In genomic region chr2:24720310-24720709, GRCh38 we compare ENCODE assay signal across 14 cellular contexts.
DNase-seq lines count a peak whose midpoint lies in the region; ATAC-seq and TF ChIP-seq lines count a peak whose summit lies in the region.
"Had no signal": no experiment of that assay in that cellular context is flagged by ENCODE, and none has a peak within 500 bp of the region (broad histone marks: within the 10 kb centered on the region; RNA-seq: fewer than 3 reads in every experiment).

No MANE protein-coding gene starts in this region.

- no peaks in the 10 kb centered on the region for H3K27me3 ChIP-seq in uterus
- no peaks in the 10 kb centered on the region for H3K27me3 ChIP-seq in ascending aorta
- H3K27me3 ChIP-seq in foreskin keratinocyte = no peaks in the 10 kb centered on the region
- H3K27me3 ChIP-seq: esophagus squamous epithelium had no signal

- no peaks in the 10 kb centered on the region for H3K36me3 ChIP-seq in uterus
- H3K36me3 ChIP-seq in ascending aorta = peaks cover 3 to 11% of the 10 kb centered on the region in 2 donors

- no peak overlapping the region for H3K4me3 ChIP-seq in uterus
- H3K4me3 ChIP-seq in ascending aorta = no peak overlapping the region
- H3K4me3 ChIP-seq: A549, esophagus squamous epithelium had no signal

- H3K36me3 Mint-ChIP-seq in natural killer cell = no peaks in the 10 kb centered on the region
- H3K36me3 Mint-ChIP-seq in natural killer cell treated with Interleukin-12 subunit alpha and Interleukin-12 subunit beta and Interleukin-15 and Interleukin-18, amount 100 ng/mL, for 72 hours = peaks cover 21% of the 10 kb centered on the region
- H3K36me3 Mint-ChIP-seq: WTC11 had no signal

- no peak for DNase-seq in natural killer cell
- DNase-seq in natural killer cell treated with Interleukin-12 subunit alpha and Interleukin-12 subunit beta and Interleukin-15 and Interleukin-18, amount 100 ng/mL, for 72 hours (ENCODE audit: low spot score) = no peak
- no peak for DNase-seq in NCI-H226
- no peak for DNase-seq in uterus
- DNase-seq in ascending aorta (ENCODE audit: low spot score in 2 of 2) = no peak
- DNase-seq in foreskin keratinocyte = no peak
- DNase-seq: activated T-cell treated with anti-CD3 and anti-CD28 coated beads, Interleukin-2, amount 50 U/mL, for 4 hours; esophagus squamous epithelium; Kasumi-1; stimulated activated CD4-positive, alpha-beta T cell treated with anti-CD3 and anti-CD28 coated beads, Interleukin-2, amount 100 ng/mL, for 48 hours had no signal

- intact Hi-C loops in natural killer cell (cut with micrococcal nuclease) (no loop called here), uterus (cut with DNase I; ENCODE audit: low total_unique reads) (no loop called here), ascending aorta (cut with DNase I) (loop anchor here (5.0 kb wide), 1 partner anchor 228 kb away; the partner anchor contains the start of gene NCOA1)

- H3K4me1 ChIP-seq in uterus (no peaks in the 10 kb centered on the region), ascending aorta (peaks cover 0 to 8% of the 10 kb centered on the region in 2 donors), foreskin keratinocyte (no peaks in the 10 kb centered on the region)

- TF ChIP-seq POLR2A in uterus (IDR thresholded peaks at IDR 0.05) = no peak

- no peak overlapping the region for H3K27ac ChIP-seq in uterus
- no peak overlapping the region for H3K27ac ChIP-seq in ascending aorta
- H3K27ac ChIP-seq in foreskin keratinocyte = no peak overlapping the region
- H3K27ac ChIP-seq: A549, esophagus squamous epithelium had no signal

- peak in 1 of 3 donors; percentile 40 for ATAC-seq in natural killer cell
- ATAC-seq in natural killer cell treated with Interleukin-12 subunit alpha and Interleukin-12 subunit beta and Interleukin-15 and Interleukin-18, amount 100 ng/mL, for 72 hours = no peak
- ATAC-seq in HG02588 (IDR thresholded peaks at IDR 0.05; ENCODE audit: unreplicated experiment) = peak; percentile 76
- peak; percentile 53 for ATAC-seq in HG03457 (IDR thresholded peaks at IDR 0.05; ENCODE audit: unreplicated experiment)
- no peak for ATAC-seq in foreskin keratinocyte
- ATAC-seq: A549; activated T-cell treated with anti-CD3 and anti-CD28 coated beads, Interleukin-2, amount 50 U/mL, for 4 hours; WTC11 had no signal

- H3K27ac Mint-ChIP-seq in natural killer cell = peak overlapping the region; percentile 31 to 53
- peak overlapping the region in 1 of 2 donors; percentile 11 for H3K27ac Mint-ChIP-seq in natural killer cell treated with Interleukin-12 subunit alpha and Interleukin-12 subunit beta and Interleukin-15 and Interleukin-18, amount 100 ng/mL, for 72 hours
- H3K27ac Mint-ChIP-seq: WTC11 had no signal

- no peak for TF ChIP-seq CTCF in natural killer cell (IDR thresholded peaks at IDR 0.05)
- no peak for TF ChIP-seq CTCF in uterus (IDR thresholded peaks at IDR 0.05)
- TF ChIP-seq CTCF in ascending aorta (IDR thresholded peaks at IDR 0.05) = no peak
- TF ChIP-seq CTCF in foreskin keratinocyte (conservative IDR thresholded peaks at IDR 0.05) = no peak

- no peaks in the 10 kb centered on the region for H3K9me3 Mint-ChIP-seq in natural killer cell
- H3K9me3 Mint-ChIP-seq in natural killer cell treated with Interleukin-12 subunit alpha and Interleukin-12 subunit beta and Interleukin-15 and Interleukin-18, amount 100 ng/mL, for 72 hours = no peaks in the 10 kb centered on the region
- H3K9me3 Mint-ChIP-seq: activated T-cell treated with anti-CD3 and anti-CD28 coated beads, Interleukin-2, amount 50 U/mL, for 4 hours had no signal

- no peak overlapping the region for H3K4me3 Mint-ChIP-seq in natural killer cell
- H3K4me3 Mint-ChIP-seq in natural killer cell treated with Interleukin-12 subunit alpha and Interleukin-12 subunit beta and Interleukin-15 and Interleukin-18, amount 100 ng/mL, for 72 hours = no peak overlapping the region
- H3K4me3 Mint-ChIP-seq: activated T-cell treated with anti-CD3 and anti-CD28 coated beads, Interleukin-2, amount 50 U/mL, for 4 hours; WTC11 had no signal

- peaks cover 7 to 26% of the 10 kb centered on the region in 2 donors for H3K4me1 Mint-ChIP-seq in natural killer cell
- H3K4me1 Mint-ChIP-seq in natural killer cell treated with Interleukin-12 subunit alpha and Interleukin-12 subunit beta and Interleukin-15 and Interleukin-18, amount 100 ng/mL, for 72 hours (ENCODE audit: low read depth in 2 of 2) = peaks cover 17 to 27% of the 10 kb centered on the region in 2 donors
- H3K4me1 Mint-ChIP-seq: WTC11 had no signal

- no peaks in the 10 kb centered on the region for H3K27me3 Mint-ChIP-seq in natural killer cell (ENCODE audit: low read depth in 2 of 2)
- H3K27me3 Mint-ChIP-seq in natural killer cell treated with Interleukin-12 subunit alpha and Interleukin-12 subunit beta and Interleukin-15 and Interleukin-18, amount 100 ng/mL, for 72 hours = no peaks in the 10 kb centered on the region

- H3K9me3 ChIP-seq in uterus (no peaks in the 10 kb centered on the region), ascending aorta (no peaks in the 10 kb centered on the region)
- H3K9me3 ChIP-seq: A549, esophagus squamous epithelium had no signal

Comparison
In these comparisons a context has a peak if more than half of its experiments do, and no peak if none do; other contexts are left out.
1. ATAC-seq: peak in HG02588 (single experiment) and HG03457 (single experiment); none in natural killer cell treated with Interleukin-12 subunit alpha and Interleukin-12 subunit beta and Interleukin-15 and Interleukin-18, amount 100 ng/mL, for 72 hours (0 of 2) and foreskin keratinocyte (single experiment).